Comparison of ENCODE assay signal across 23 cellular contexts in genomic region chr12:50375802-50376201, GRCh38. TPM values are rescaled to one million over a fixed set of nuclear protein-coding genes. Genes with fewer than 3 reads are reported as not detected.
"Had no signal": no experiment of that assay in that cellular context is flagged by ENCODE, and none has a peak within 500 bp of the region (broad histone marks: within the 10 kb centered on the region; RNA-seq: fewer than 3 reads in every experiment).

No MANE protein-coding gene starts in this region.

- H3K27ac ChIP-seq: heart left ventricle, left lung, lower lobe of right lung, pancreas, right lobe of liver, tibial artery, upper lobe of left lung had no signal

- H3K9me3 ChIP-seq: heart left ventricle, left lung, lower lobe of right lung, pancreas, right lobe of liver, tibial artery, upper lobe of left lung had no signal

- FAIRE-seq: endometrium, frontal cortex, pancreas had no signal

- H3K27me3 ChIP-seq: heart left ventricle, left lung, pancreas, right lobe of liver, tibial artery, upper lobe of left lung had no signal

- DNase-seq: effector memory CD4-positive, alpha-beta T cell; heart left ventricle; hippocampal formation; left lung; lower lobe of right lung; mesenchymal stem cell; naive B cell; right lobe of liver; stimulated activated CD4-positive, alpha-beta T cell treated with anti-CD3 and anti-CD28 coated beads, Interleukin-15, amount 100 ng/mL, for 24 hours; stimulated activated CD4-positive, alpha-beta T cell treated with anti-CD3 and anti-CD28 coated beads, Interleukin-1b, Interleukin-23, amount 100 ng/mL, for 48 hours; stimulated activated CD4-positive, alpha-beta T cell treated with anti-CD3 and anti-CD28 coated beads, Interleukin-4, amount 100 ng/mL, for 24 hours; tibial artery had no signal

- H3K4me3 ChIP-seq: heart left ventricle, left lung, lower lobe of right lung, pancreas, right lobe of liver, tibial artery, upper lobe of left lung had no signal

- ATAC-seq: esophagus mucosa; heart left ventricle; left lung; lower lobe of right lung; pancreas; stimulated activated memory B cell treated with anti-CD40 and anti-IgM and Interleukin-4, amounts not matched to agents 10 μg/mL and 1 μg/mL and 100 μg/mL, for 72 hours had no signal

- H3K4me1 ChIP-seq: heart left ventricle, left lung, lower lobe of right lung, pancreas, right lobe of liver, tibial artery, upper lobe of left lung had no signal

- H3K36me3 ChIP-seq: heart left ventricle, left lung, lower lobe of right lung, pancreas, right lobe of liver, tibial artery, upper lobe of left lung had no signal

RNA-seq across cellular contexts. Expression of gene FAM186A, which starts 20.6 kb away (rescaled TPM):
- total RNA-seq: esophagus mucosa, frontal cortex, glomerular endothelial cell, heart left ventricle, left lung, lower lobe of right lung, pancreas, progenitor cell of endocrine pancreas, right lobe of liver, temporal lobe, upper lobe of left lung had no signal
- polyA plus RNA-seq: fibroblast of lung, heart left ventricle, neural cell had no signal
